1 cellular context compared by ENCODE assay signal in genomic region chr5:160511280-160511929, GRCh38.
TF ChIP-seq lines count a peak whose summit lies in the region.

No MANE protein-coding gene starts in this region.

TF ChIP-seq in GM23338, 12 proteins besides CTCF, POLR2A, EP300 and RAD21 (continued from another document):
- TF ChIP-seq ZNF462 (CRISPR knock-in tag; IDR thresholded peaks at IDR 0.05) (no peak), POLR2AphosphoS5 (IDR thresholded peaks at IDR 0.05; ENCODE audit: low read depth) (no peak), EZH2 (IDR thresholded peaks at IDR 0.05; ENCODE audit: low read depth, unreplicated experiment) (no peak), STAT1 (IDR thresholded peaks at IDR 0.05; ENCODE audit: unreplicated experiment) (no peak), JUNB (IDR thresholded peaks at IDR 0.05; ENCODE audit: unreplicated experiment) (no peak), ZNF331 (CRISPR knock-in tag; IDR thresholded peaks at IDR 0.05; ENCODE audit: low read depth) (no peak)
